Comparison of ENCODE assay signal across 8 cellular contexts in genomic region chr18:31683968-31684278, GRCh38. TPM values are rescaled to one million over a fixed set of nuclear protein-coding genes. Genes with fewer than 3 reads are reported as not detected.
A peak's percentile ranks its signal among the peaks of the same experiment; 100 is the strongest.
DNase-seq lines count a peak whose midpoint lies in the region; ATAC-seq, FAIRE-seq and TF ChIP-seq lines count a peak whose summit lies in the region.

No MANE protein-coding gene starts in this region.

- POLR2A ChIA-PET in A549 (lab: Yijun Ruan, JAX), result no interaction called here

- H3K4me1 ChIP-seq in A549 (peaks cover 43% of the 10 kb centered on the region), mammary epithelial cell (ENCODE audit: insufficient read depth, low read length) (peaks cover 44% of the 10 kb centered on the region), mononuclear cell (ENCODE audit: insufficient read depth, low read length) (peaks cover 23% of the 10 kb centered on the region)

- no peaks in the 10 kb centered on the region for H4K20me1 ChIP-seq in mammary epithelial cell (ENCODE audit: insufficient read depth, low read length)

- TF ChIP-seq CTCF in A549 (IDR thresholded peaks at IDR 0.05) (no peak), mammary epithelial cell (conservative IDR thresholded peaks at IDR 0.05 in 1 of 2, IDR thresholded peaks at IDR 0.05 in 1 of 2; ENCODE audit: extremely low read depth in 1 of 2, insufficient read depth in 1 of 2, low read depth in 1 of 2, low read length in 2 of 2) (no peak)

- no peaks in the 10 kb centered on the region for H3K36me3 ChIP-seq in mammary epithelial cell (ENCODE audit: insufficient read depth, low read length)

- H3K9me3 Mint-ChIP-seq in IgD-negative memory B cell, result peaks cover 0 to 2% (median 0%) of the 10 kb centered on the region in 3 donors

- FAIRE-seq in A549 (lab: Jason Lieb, UNC), result no peak

- 11% methylated on average over 9 of the region's 9 CpGs for WGBS in A549 (ENCODE audit: missing lambda C conversion rate)
- 3% methylated on average over 9 of the region's 9 CpGs for WGBS in mammary epithelial cell (ENCODE audit: low coverage, missing lambda C conversion rate)

- TF ChIP-seq EP300 in A549 (IDR thresholded peaks at IDR 0.05), result no peak

- peak overlapping the region; percentile 81 for H3K4me2 ChIP-seq in A549
- peak overlapping the region; percentile 86 for H3K4me2 ChIP-seq in mammary epithelial cell (ENCODE audit: insufficient read depth, low read depth, low read length)

- peak overlapping the region; percentile 92 to 99 for H3K27ac ChIP-seq in A549
- H3K27ac ChIP-seq in mammary epithelial cell (ENCODE audit: insufficient read depth, low read depth, low read length), result peak overlapping the region; percentile 23

- DNase-seq in A549 (ENCODE audit: low read depth in 1 of 2, low spot score in 1 of 2) (no peak), mammary epithelial cell (no peak), NCI-H1105 treated with DMSO at 0.1 percent for 48 hours (lab: John Stamatoyannopoulos, UW) (no peak), C1 segment of cervical spinal cord (lab: John Stamatoyannopoulos, UW) (no peak)

- CTCF ChIA-PET in A549 (lab: Yijun Ruan, JAX), result interaction anchor here (1.2 kb wide), 1 partner anchor 118 kb away, joined by 3 read pairs; no protein-coding TSS in a partner anchor
- CTCF ChIA-PET in mammary epithelial cell (lab: Charles Lee; ENCODE audit: low non-redundant PET), result no interaction called here

- ATAC-seq in A549 (no peak), HG02588 (IDR thresholded peaks at IDR 0.05; ENCODE audit: unreplicated experiment) (no peak), GM21360 (IDR thresholded peaks at IDR 0.05; ENCODE audit: unreplicated experiment) (no peak)

- H3K9me3 ChIP-seq in A549 (no peaks in the 10 kb centered on the region), mammary epithelial cell (replicated peaks; ENCODE audit: insufficient read depth, low read length) (no peaks in the 10 kb centered on the region), mononuclear cell (ENCODE audit: low read depth, low read length) (no peaks in the 10 kb centered on the region)

- H2AFZ ChIP-seq in mammary epithelial cell (ENCODE audit: low read depth, low read length), result peak overlapping the region; percentile 95

- H3K27me3 ChIP-seq in mammary epithelial cell (ENCODE audit: insufficient read depth, low read length) (no peaks in the 10 kb centered on the region), mononuclear cell (ENCODE audit: insufficient read depth, low read length) (peaks cover 17% of the 10 kb centered on the region)

- no peak for TF ChIP-seq RAD21 in A549 (conservative IDR thresholded peaks at IDR 0.05 in 1 of 2, IDR thresholded peaks at IDR 0.05 in 1 of 2)

- in situ Hi-C loops in mammary epithelial cell (cut with MboI; ENCODE audit: low sequenced_read_pairs in 2 of 2), result no loop called here

- peak overlapping the region; percentile 82 to 97 (median 91) for H3K4me3 Mint-ChIP-seq in IgD-negative memory B cell

- H3K27ac Mint-ChIP-seq in IgD-negative memory B cell, result peak overlapping the region in 1 of 3 donors; percentile 43

- peak overlapping the region; percentile 65 for H3K9ac ChIP-seq in mammary epithelial cell (ENCODE audit: insufficient read depth, low read length)

- peaks cover 43% of the 10 kb centered on the region for H3K79me2 ChIP-seq in mammary epithelial cell (ENCODE audit: insufficient read depth, low read length)

- H3K4me1 Mint-ChIP-seq in IgD-negative memory B cell, result peaks cover 3 to 10% (median 6%) of the 10 kb centered on the region in 3 donors

- TF ChIP-seq POLR2A in A549 (IDR thresholded peaks at IDR 0.05; ENCODE audit: low read length), result no peak

- no TSS peak for BruUV-seq in mammary epithelial cell (replicated peaks; lab: Mats Ljungman, UMichigan)

- dilution Hi-C loops in mammary epithelial cell (cut with HindIII; ENCODE audit: low sequenced_read_pairs), result no loop called here

- H3K4me3 ChIP-seq in A549, result peak overlapping the region; percentile 78
- H3K4me3 ChIP-seq in mammary epithelial cell (replicated peaks in 1 of 3; ENCODE audit: insufficient read depth in 1 of 3, low read depth in 2 of 3, low read length in 3 of 3), result peak overlapping the region; percentile 68 to 80 (median 79)
- H3K4me3 ChIP-seq in mononuclear cell (ENCODE audit: low read length), result peak overlapping the region; percentile 31

- intact Hi-C loops in mammary epithelial cell (cut with micrococcal nuclease), result loop anchor here (2.0 kb wide), 2 partner anchors 35 to 39 kb away; no protein-coding TSS in a partner anchor

- H3K27me3 Mint-ChIP-seq in IgD-negative memory B cell, result peaks cover 29% of the 10 kb centered on the region

- H3K36me3 Mint-ChIP-seq in IgD-negative memory B cell, result no peaks in the 10 kb centered on the region

TF ChIP-seq in A549, 52 proteins besides CTCF, POLR2A, EP300 and RAD21:
- TF ChIP-seq HDAC2 (IDR thresholded peaks at IDR 0.05), result no peak
- no peak for TF ChIP-seq BHLHE40 (IDR thresholded peaks at IDR 0.05; ENCODE audit: low read depth, low read length)
- no peak for TF ChIP-seq E2F6 (IDR thresholded peaks at IDR 0.05; ENCODE audit: borderline replicate concordance, low read depth)
- TF ChIP-seq SREBF2 (IDR thresholded peaks at IDR 0.05), result no peak
- TF ChIP-seq MAFK (IDR thresholded peaks at IDR 0.05; ENCODE audit: partially characterized antibody), result no peak
- TF ChIP-seq HMGXB4 (CRISPR knock-in tag; IDR thresholded peaks at IDR 0.05; ENCODE audit: borderline replicate concordance), result no peak
- no peak for TF ChIP-seq EHMT2 (IDR thresholded peaks at IDR 0.05; ENCODE audit: low read depth)
- no peak for TF ChIP-seq PHF8 (IDR thresholded peaks at IDR 0.05; ENCODE audit: borderline replicate concordance, low read depth)
- no peak for TF ChIP-seq EHF (CRISPR knock-in tag; IDR thresholded peaks at IDR 0.05)
- no peak for TF ChIP-seq PBX3 (IDR thresholded peaks at IDR 0.05)
TF ChIP-seq in A549: peak in this region for 0.

RNA-seq across cellular contexts. Expression of gene B4GALT6, which starts 0.5 kb away (rescaled TPM):
- 12.8 TPM in 2 replicates for polyA plus RNA-seq in A549 (2011; rRNA removed)
- polyA plus RNA-seq in A549 (2012; cell fraction: cytosol; rRNA removed), result 1.9 and 2.0 TPM in 2 replicates
- polyA plus RNA-seq in A549 (2012; cell fraction: nucleus; rRNA removed), result 1.2 and 1.8 TPM in 2 replicates
- 6.3 to 7.1 TPM (median 6.7 TPM) in 3 replicates for polyA plus RNA-seq in A549 (2017; fragmentation: RNase III; extraction: RNeasy Plus Mini Kit Qiagen cat#74134 plus additional on column Dnase treatment)
- 5.6 and 7.0 TPM in 2 replicates for polyA minus RNA-seq in A549 (2011; rRNA and poly(A)+ RNA removed)
- polyA plus RNA-seq in IgD-negative memory B cell, result not detected
- total RNA-seq in mammary epithelial cell, result 10 to 100 TPM in 1 of 2 donors, 1 to 10 TPM in 1; 7.2 to 17.1 TPM
- 6.1 TPM for polyA plus RNA-seq in mammary epithelial cell
- polyA minus RNA-seq in mammary epithelial cell, result 31.4 TPM
- 1.0 TPM for total RNA-seq in mononuclear cell
